Comparison of ENCODE assay signal across 8 cellular contexts in the genomic region with DNA sequence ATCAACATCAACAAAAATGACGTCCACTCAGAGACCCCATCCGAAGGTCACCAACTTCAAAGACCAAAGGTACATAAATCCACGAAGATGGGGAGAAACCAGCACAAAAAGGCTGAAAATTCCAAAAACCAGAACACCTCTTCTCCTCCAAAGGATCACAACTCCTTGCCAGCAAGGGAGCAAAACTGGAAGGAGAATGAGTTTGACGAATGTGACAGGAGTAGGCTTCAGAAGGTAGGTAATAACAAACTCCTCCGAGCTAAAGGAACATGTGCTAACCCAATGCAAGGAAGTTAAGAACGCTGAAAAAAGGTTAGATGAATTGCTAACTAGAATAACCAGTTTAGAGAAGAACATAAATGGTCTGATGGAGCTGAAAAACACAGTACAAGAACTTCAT.
DNase-seq lines count a peak whose midpoint lies in the region; ATAC-seq and TF ChIP-seq lines count a peak whose summit lies in the region.
"Not testable (repeated sequence)": the region's sequence is repeated elsewhere in the genome, so short reads cannot be mapped to it uniquely, and the experiment has no call there.

No MANE protein-coding gene starts in this region.

- not testable (repeated sequence) for H3K36me3 Mint-ChIP-seq in T-helper 17 cell (ENCODE audit: low read depth); stimulated activated effector memory CD8-positive, alpha-beta T cell treated with anti-CD3 and anti-CD28 coated beads, Interleukin-12 subunit alpha, Interleukin-12 subunit beta, amount 100 ng/mL, for 72 hours; type B pancreatic cell

- H3K27me3 Mint-ChIP-seq in T-helper 17 cell, type B pancreatic cell: not testable (repeated sequence)

- H3K4me1 ChIP-seq in cardiac muscle cell (ENCODE audit: low read depth) (peaks cover 26% of the 10 kb centered on the region), left ventricle myocardium inferior (peaks cover 45% of the 10 kb centered on the region), right atrium auricular region (peaks cover 0 to 39% of the 10 kb centered on the region in 2 donors), thyroid gland (peaks cover 31 to 63% of the 10 kb centered on the region in 2 donors)

- H3K4me1 Mint-ChIP-seq in T-helper 17 cell (peaks cover 54% of the 10 kb centered on the region), type B pancreatic cell (ENCODE audit: unreplicated experiment) (peaks cover 13% of the 10 kb centered on the region)
- H3K4me1 Mint-ChIP-seq in stimulated activated effector memory CD8-positive, alpha-beta T cell treated with anti-CD3 and anti-CD28 coated beads, Interleukin-12 subunit alpha, Interleukin-12 subunit beta, amount 100 ng/mL, for 72 hours: peaks cover 54% of the 10 kb centered on the region

- H3K36me3 ChIP-seq in cardiac muscle cell, left ventricle myocardium inferior, right atrium auricular region, thyroid gland: not testable (repeated sequence)

- not testable (repeated sequence) for H3K9me3 Mint-ChIP-seq in stimulated activated effector memory CD8-positive, alpha-beta T cell treated with anti-CD3 and anti-CD28 coated beads, Interleukin-12 subunit alpha, Interleukin-12 subunit beta, amount 100 ng/mL, for 72 hours
- peaks cover 10% of the 10 kb centered on the region for H3K9me3 Mint-ChIP-seq in type B pancreatic cell

- H3K27ac ChIP-seq in caudate nucleus (ENCODE audit: low read depth, low read length) (peak overlapping the region; percentile 50), cardiac muscle cell (peak overlapping the region; percentile 73), left ventricle myocardium inferior (replicated peaks) (peak overlapping the region; percentile 51), right atrium auricular region (peak overlapping the region; percentile 65 to 80), thyroid gland (peak overlapping the region in 2 of 3 donors; percentile 77 to 84)

- not testable (repeated sequence) for DNase-seq in T-helper 17 cell; cardiac muscle cell (ENCODE audit: low read depth in 1 of 2, low spot score in 1 of 2); left ventricle myocardium inferior; right atrium auricular region (ENCODE audit: low spot score); stimulated activated effector memory CD8-positive, alpha-beta T cell treated with anti-CD3 and anti-CD28 coated beads, Interleukin-12 subunit alpha, Interleukin-12 subunit beta, amount 100 ng/mL, for 72 hours (ENCODE audit: low spot score in 2 of 2); thyroid gland; type B pancreatic cell (ENCODE audit: extremely low spot score, unreplicated experiment)
- DNase-seq in caudate nucleus (lab: John Stamatoyannopoulos, UW): peak in 1 of 61 donors; percentile 57

- intact Hi-C loops in left ventricle myocardium inferior (cut with micrococcal nuclease); thyroid gland (cut with DNase I): not testable (repeated sequence)

- H3K4me3 ChIP-seq in cardiac muscle cell; left ventricle myocardium inferior; right atrium auricular region; thyroid gland (replicated peaks in 1 of 3): not testable (repeated sequence)

- TF ChIP-seq CTCF in cardiac muscle cell (IDR thresholded peaks at IDR 0.05; ENCODE audit: low read depth, low read length); left ventricle myocardium inferior (IDR thresholded peaks at IDR 0.05; ENCODE audit: borderline replicate concordance); right atrium auricular region (IDR thresholded peaks at IDR 0.05); thyroid gland (IDR thresholded peaks at IDR 0.05); type B pancreatic cell (conservative IDR thresholded peaks at IDR 0.05): not testable (repeated sequence)

- not testable (repeated sequence) for H3K9me3 ChIP-seq in T-helper 17 cell (ENCODE audit: control insufficient read depth, low read length, poor library complexity, severe bottlenecking); cardiac muscle cell (ENCODE audit: low read depth); left ventricle myocardium inferior (replicated peaks); right atrium auricular region; thyroid gland

- H3K4me3 Mint-ChIP-seq in T-helper 17 cell; stimulated activated effector memory CD8-positive, alpha-beta T cell treated with anti-CD3 and anti-CD28 coated beads, Interleukin-12 subunit alpha, Interleukin-12 subunit beta, amount 100 ng/mL, for 72 hours: not testable (repeated sequence)
- peak overlapping the region; percentile 27 for H3K4me3 Mint-ChIP-seq in type B pancreatic cell

- H3K27ac Mint-ChIP-seq in T-helper 17 cell: peak overlapping the region; percentile 70
- H3K27ac Mint-ChIP-seq in stimulated activated effector memory CD8-positive, alpha-beta T cell treated with anti-CD3 and anti-CD28 coated beads, Interleukin-12 subunit alpha, Interleukin-12 subunit beta, amount 100 ng/mL, for 72 hours: peak overlapping the region; percentile 15
- not testable (repeated sequence) for H3K27ac Mint-ChIP-seq in type B pancreatic cell

- 71 to 79% methylated on average over 6 of the region's 6 CpGs for WGBS in thyroid gland, 2 donors

- not testable (repeated sequence) for ATAC-seq in T-helper 17 cell; stimulated activated effector memory CD8-positive, alpha-beta T cell treated with anti-CD3 and anti-CD28 coated beads, Interleukin-12 subunit alpha, Interleukin-12 subunit beta, amount 100 ng/mL, for 72 hours

- peak in 1 of 2 donors; percentile 8 for TF ChIP-seq POLR2A in thyroid gland (IDR thresholded peaks at IDR 0.05)

- H3K27me3 ChIP-seq in cardiac muscle cell; left ventricle myocardium inferior (ENCODE audit: low read depth); right atrium auricular region; thyroid gland: not testable (repeated sequence)
